Comparison of ENCODE assay signal across 8 cellular contexts in genomic region chr12:120902846-120903381, GRCh38. TPM values are rescaled to one million over a fixed set of nuclear protein-coding genes. Genes with fewer than 3 reads are reported as not detected.
A peak's percentile ranks its signal among the peaks of the same experiment; 100 is the strongest.
DNase-seq lines count a peak whose midpoint lies in the region; ATAC-seq and TF ChIP-seq lines count a peak whose summit lies in the region.

No MANE protein-coding gene starts in this region.

- H3K79me2 ChIP-seq in KMS-11 (ENCODE audit: insufficient read depth, low read depth), result peaks cover 44% of the 10 kb centered on the region; the same call in 1 of the 2 replicates

- DNase-seq in BE2C, result no peak
- DNase-seq in naive thymus-derived CD4-positive, alpha-beta T cell, result peak in 2 of 9 donors; percentile 1 to 15
- no peak for DNase-seq in NCI-H69 (lab: John Stamatoyannopoulos, UW)
- no peak for DNase-seq in iPS-NIHi11 (ENCODE audit: low spot score)
- no peak for DNase-seq in globus pallidus (ENCODE audit: low spot score)

- intact Hi-C loops in naive thymus-derived CD4-positive, alpha-beta T cell (cut with micrococcal nuclease), result loop anchor here (1.0 to 5.0 kb wide), 5 partner anchors 16 to 309 kb away; partner anchors contain the start of genes CABP1 (in 1 of the 2) and P2RX4 (in 1 of the 2)

- H3K9ac ChIP-seq in KMS-11, result peak overlapping the region; percentile 62; the same call in 1 of the 2 replicates

- H4K20me1 ChIP-seq in KMS-11 (ENCODE audit: insufficient read depth), result no peaks in the 10 kb centered on the region

- POLR2A ChIA-PET in naive thymus-derived CD4-positive, alpha-beta T cell (lab: Charles Lee), result interaction anchor here (0.6 to 1.3 kb wide), 3 partner anchors 114 to 695 kb away, joined by 3 to 4 read pairs (median 3); partner anchors contain the start of genes C12orf43 and DYNLL1

- H3K4me1 Mint-ChIP-seq in naive thymus-derived CD4-positive, alpha-beta T cell, result peaks cover 27 to 55% (median 47%) of the 10 kb centered on the region in 7 donors

- H3K27me3 Mint-ChIP-seq in naive thymus-derived CD4-positive, alpha-beta T cell, result no peaks in the 10 kb centered on the region

- no peaks in the 10 kb centered on the region for H3K9me3 ChIP-seq in BE2C
- no peaks in the 10 kb centered on the region for H3K9me3 ChIP-seq in naive thymus-derived CD4-positive, alpha-beta T cell (ENCODE audit: control insufficient read depth in 2 of 3, low read length in 3 of 3)

- H3K4me3 ChIP-seq in BE2C (ENCODE audit: low read depth, low read length) (peak overlapping the region; percentile 90), KMS-11 (IDR thresholded peaks at IDR 0.05; ENCODE audit: insufficient read depth, low read depth, low read length) (no peak overlapping the region)
- peak overlapping the region; percentile 83 for H3K4me3 ChIP-seq in naive thymus-derived CD4-positive, alpha-beta T cell (ENCODE audit: low read length)

- no peaks in the 10 kb centered on the region for H3K9me3 Mint-ChIP-seq in naive thymus-derived CD4-positive, alpha-beta T cell

- peak overlapping the region; percentile 57 for H3K4me2 ChIP-seq in KMS-11

- no peak for TF ChIP-seq CTCF in BE2C (IDR thresholded peaks at IDR 0.05; ENCODE audit: low read depth, low read length)
- TF ChIP-seq CTCF in KMS-11 (conservative IDR thresholded peaks at IDR 0.05; ENCODE audit: low read depth, low read length), result no peak

- H2AFZ ChIP-seq in KMS-11 (ENCODE audit: low read depth), result no peak overlapping the region

- H3K27me3 ChIP-seq in BE2C, result no peaks in the 10 kb centered on the region
- no peaks in the 10 kb centered on the region for H3K27me3 ChIP-seq in KMS-11 (ENCODE audit: insufficient read depth, low read depth)
- H3K27me3 ChIP-seq in naive thymus-derived CD4-positive, alpha-beta T cell (ENCODE audit: control insufficient read depth in 2 of 2, insufficient read depth in 2 of 2, low read length in 2 of 2), result no peaks in the 10 kb centered on the region

- H3K27ac Mint-ChIP-seq in naive thymus-derived CD4-positive, alpha-beta T cell, result peak overlapping the region; percentile 92 to 99 (median 95)

- H3K4me3 Mint-ChIP-seq in naive thymus-derived CD4-positive, alpha-beta T cell, result peak overlapping the region; percentile 95 to 100 (median 99)

- H3K36me3 Mint-ChIP-seq in naive thymus-derived CD4-positive, alpha-beta T cell, result peaks cover 0 to 12% (median 9%) of the 10 kb centered on the region in 5 donors

- H3K27ac ChIP-seq in KMS-11 (no peak overlapping the region), cingulate gyrus (ENCODE audit: low read depth, low read length) (peak overlapping the region; percentile 47)
- peak overlapping the region; percentile 90 for H3K27ac ChIP-seq in naive thymus-derived CD4-positive, alpha-beta T cell (ENCODE audit: low read depth, low read length)

- H3K4me1 ChIP-seq in BE2C (peaks cover 8% of the 10 kb centered on the region), KMS-11 (ENCODE audit: low read depth, poor library complexity, severe bottlenecking) (peaks cover 10% of the 10 kb centered on the region)
- peaks cover 6 to 14% of the 10 kb centered on the region in 2 donors for H3K4me1 ChIP-seq in naive thymus-derived CD4-positive, alpha-beta T cell (ENCODE audit: control insufficient read depth in 2 of 2, insufficient read depth in 2 of 2, low read length in 2 of 2)

- no peak for ATAC-seq in naive thymus-derived CD4-positive, alpha-beta T cell
- no peak for ATAC-seq in HG03039 (IDR thresholded peaks at IDR 0.05; ENCODE audit: unreplicated experiment)

- CTCF ChIA-PET in naive thymus-derived CD4-positive, alpha-beta T cell (lab: Charles Lee), result no interaction called here

- H3K36me3 ChIP-seq in BE2C (no peaks in the 10 kb centered on the region), KMS-11 (ENCODE audit: insufficient read depth) (no peaks in the 10 kb centered on the region)
- peaks cover 0 to 4% (median 0%) of the 10 kb centered on the region in 3 experiments for H3K36me3 ChIP-seq in naive thymus-derived CD4-positive, alpha-beta T cell (ENCODE audit: control insufficient read depth in 2 of 3, insufficient read depth in 3 of 3, low read length in 3 of 3)

RNA-seq across cellular contexts. Expression of gene SPPL3, which starts 1.2 kb away (rescaled TPM):
- 29.5 TPM for polyA plus RNA-seq in BE2C (2012; ENCODE audit: insufficient read depth, insufficient read length, low read depth)
- 10 to 100 TPM; 34.9 to 51.8 (median 48.2) TPM for total RNA-seq in naive thymus-derived CD4-positive, alpha-beta T cell
- polyA plus RNA-seq in naive thymus-derived CD4-positive, alpha-beta T cell, result 10 to 100 TPM; 22.8 to 24.7 TPM
